16 cellular contexts compared by ENCODE assay signal in genomic region chr7:137789215-137789899, GRCh38. TPM values are rescaled to one million over a fixed set of nuclear protein-coding genes. Genes with fewer than 3 reads are reported as not detected.
DNase-seq lines count a peak whose midpoint lies in the region; ATAC-seq and TF ChIP-seq lines count a peak whose summit lies in the region.
"Had no signal": no experiment of that assay in that cellular context is flagged by ENCODE, and none has a peak within 500 bp of the region (broad histone marks: within the 10 kb centered on the region; RNA-seq: fewer than 3 reads in every experiment).

No MANE protein-coding gene starts in this region.

- no peaks in the 10 kb centered on the region for H3K4me1 ChIP-seq in breast epithelium
- peaks cover 17% of the 10 kb centered on the region for H3K4me1 ChIP-seq in ectodermal cell (ENCODE audit: control insufficient read depth, insufficient read depth, low read length)
- H3K4me1 ChIP-seq in foreskin keratinocyte = no peaks in the 10 kb centered on the region
- peaks cover 13 to 24% of the 10 kb centered on the region in 2 donors for H3K4me1 ChIP-seq in thyroid gland

- H3K27ac ChIP-seq in breast epithelium (no peak overlapping the region), ectodermal cell (ENCODE audit: insufficient read depth, low read depth, low read length, poor library complexity, severe bottlenecking) (peak overlapping the region; percentile 11), foreskin keratinocyte (no peak overlapping the region), thyroid gland (peak overlapping the region; percentile 65 to 76 (median 67))
- H3K27ac ChIP-seq: C4-2B had no signal

- no peaks in the 10 kb centered on the region for H3K27me3 Mint-ChIP-seq in MCF 10A (ENCODE audit: insufficient read depth, unreplicated experiment)
- peaks cover 3% of the 10 kb centered on the region for H3K27me3 Mint-ChIP-seq in endothelial cell (ENCODE audit: unreplicated experiment)

- H3K4me3 Mint-ChIP-seq in MCF 10A (ENCODE audit: unreplicated experiment) (no peak overlapping the region), endothelial cell (ENCODE audit: unreplicated experiment) (no peak overlapping the region)

- WGBS in ectodermal cell, 2 experiments = 85 to 88% methylated on average over 2 to 4 of the region's 4 CpGs
- 16 to 26% methylated on average over 4 of the region's 4 CpGs for WGBS in thyroid gland, 2 donors

- H3K4me3 ChIP-seq in breast epithelium = no peak overlapping the region
- no peak overlapping the region for H3K4me3 ChIP-seq in ectodermal cell (ENCODE audit: insufficient read depth, low read depth, low read length)
- H3K4me3 ChIP-seq in thyroid gland (replicated peaks in 1 of 3) = no peak overlapping the region

- POLR2A ChIA-PET in MCF 10A (lab: Yijun Ruan, JAX) = interaction anchor here (0.7 to 1.5 kb wide), 5 partner anchors 9 to 93 kb away, joined by 3 to 6 read pairs (median 3); no protein-coding TSS in a partner anchor

- H3K27me3 ChIP-seq in breast epithelium (no peaks in the 10 kb centered on the region), ectodermal cell (ENCODE audit: control insufficient read depth, insufficient read depth, low read length, poor library complexity, severe bottlenecking) (no peaks in the 10 kb centered on the region), foreskin keratinocyte (peaks cover 5% of the 10 kb centered on the region), thyroid gland (no peaks in the 10 kb centered on the region)

- DNase-seq in MCF 10A (ENCODE audit: unreplicated experiment) = no peak
- DNase-seq in breast epithelium (ENCODE audit: low spot score in 2 of 2) = no peak
- peak; percentile 47 to 72 for DNase-seq in foreskin keratinocyte
- peak; percentile 35 to 49 for DNase-seq in thyroid gland
- no peak for DNase-seq in T-helper 1 cell
- DNase-seq in endothelial cell (ENCODE audit: low spot score) = no peak
- DNase-seq: DMS153, H7, NCI-H1417, NCI-H1930, NCI-H510A treated with DMSO at 0.1 percent for 48 hours, RPMI8226 had no signal

- ATAC-seq in foreskin keratinocyte = peak; percentile 50
- ATAC-seq in HG02798 (IDR thresholded peaks at IDR 0.05; ENCODE audit: poor library complexity, unreplicated experiment) = no peak
- ATAC-seq: HepG2 had no signal

- H3K36me3 Mint-ChIP-seq in MCF 10A (ENCODE audit: insufficient read depth, unreplicated experiment) = no peaks in the 10 kb centered on the region
- H3K36me3 Mint-ChIP-seq in endothelial cell (ENCODE audit: low read depth, unreplicated experiment) = no peaks in the 10 kb centered on the region

- H3K4me1 Mint-ChIP-seq in MCF 10A (ENCODE audit: insufficient read depth, unreplicated experiment) (peaks cover 15% of the 10 kb centered on the region), endothelial cell (ENCODE audit: unreplicated experiment) (no peaks in the 10 kb centered on the region)

- H3K27ac Mint-ChIP-seq in MCF 10A (ENCODE audit: low read depth, unreplicated experiment) = peak overlapping the region; percentile 79
- no peak overlapping the region for H3K27ac Mint-ChIP-seq in endothelial cell (ENCODE audit: unreplicated experiment)

- no peak for TF ChIP-seq CTCF in MCF 10A (IDR thresholded peaks at IDR 0.05; ENCODE audit: unreplicated experiment)
- no peak for TF ChIP-seq CTCF in breast epithelium (IDR thresholded peaks at IDR 0.05)
- TF ChIP-seq CTCF in foreskin keratinocyte (conservative IDR thresholded peaks at IDR 0.05) = no peak
- no peak for TF ChIP-seq CTCF in thyroid gland (IDR thresholded peaks at IDR 0.05)
- no peak for TF ChIP-seq CTCF in endothelial cell (IDR thresholded peaks at IDR 0.05; ENCODE audit: unreplicated experiment)

- CTCF ChIA-PET in MCF 10A (lab: Yijun Ruan, JAX) = interaction anchor here (0.6 to 1.6 kb wide), 2 partner anchors 13 to 1266 kb away, joined by 3 to 4 read pairs; no protein-coding TSS in a partner anchor

- intact Hi-C loops in MCF 10A (cut with micrococcal nuclease) (no loop called here), breast epithelium (cut with DNase I; ENCODE audit: low total_unique reads) (no loop called here), thyroid gland (cut with DNase I) (no loop called here)

- BruUV-seq in MCF 10A (replicated peaks; lab: Mats Ljungman, UMichigan) = no TSS peak

- H3K9me3 ChIP-seq in breast epithelium (no peaks in the 10 kb centered on the region), ectodermal cell (ENCODE audit: control insufficient read depth, low read length) (no peaks in the 10 kb centered on the region), thyroid gland (no peaks in the 10 kb centered on the region)

- H3K9me3 Mint-ChIP-seq in MCF 10A (ENCODE audit: unreplicated experiment) = peaks cover 15% of the 10 kb centered on the region
- no peaks in the 10 kb centered on the region for H3K9me3 Mint-ChIP-seq in endothelial cell (ENCODE audit: unreplicated experiment)

- H3K36me3 ChIP-seq in breast epithelium (no peaks in the 10 kb centered on the region), ectodermal cell (ENCODE audit: control insufficient read depth, insufficient read depth, low read length) (no peaks in the 10 kb centered on the region), thyroid gland (no peaks in the 10 kb centered on the region)

- no peak for TF ChIP-seq POLR2A in breast epithelium (IDR thresholded peaks at IDR 0.05)
- TF ChIP-seq POLR2A in thyroid gland (IDR thresholded peaks at IDR 0.05) = no peak

RNA-seq across cellular contexts. Expression of gene DGKI, which starts 57.4 kb away (rescaled TPM):
- total RNA-seq in MCF 10A (2022) = 1.4 and 1.7 TPM in 2 replicates
- 1 to 10 TPM; 2.7 to 4.1 (median 2.9) TPM for total RNA-seq in breast epithelium
- polyA plus RNA-seq in ectodermal cell (2013, experiment 1 of 4) = 1.7 TPM
- polyA plus RNA-seq in ectodermal cell (2013, experiment 2 of 4) = 1.1 TPM
- 1.0 TPM for polyA plus RNA-seq in ectodermal cell (2013, experiment 3 of 4)
- polyA plus RNA-seq in ectodermal cell (2013, experiment 4 of 4) = 0.77 TPM
- total RNA-seq in foreskin keratinocyte = not detected in 2 replicates
- not detected in 2 replicates for polyA plus RNA-seq in foreskin keratinocyte
- total RNA-seq in thyroid gland = 10 to 100 TPM; 45.1 to 71.0 (median 48.7) TPM
- total RNA-seq in endothelial cell (ENCODE audit: unreplicated experiment) = 0.69 TPM

Comparison
In these comparisons a context has a peak if more than half of its experiments do, and no peak if none do; other contexts are left out.
1. DNase-seq: peak in foreskin keratinocyte (2 of 2) and thyroid gland (2 of 2); none in MCF 10A (single experiment), breast epithelium (0 of 2), T-helper 1 cell (0 of 5) and endothelial cell (single experiment).
2. H3K27ac ChIP-seq: peak in ectodermal cell (single experiment) and thyroid gland (3 of 3); none in breast epithelium (0 of 2) and foreskin keratinocyte (single experiment).
3. RNA of gene DGKI, which starts 57.4 kb away (total RNA-seq): 45.1 to 71.0 TPM in thyroid gland; 2.7 to 4.1 TPM in breast epithelium, 1.4 to 1.7 TPM in MCF 10A, 0.69 TPM in endothelial cell (single experiment) and not detected in foreskin keratinocyte; every median in the first group is over 4 times any median in the second.